In the genomic region with DNA sequence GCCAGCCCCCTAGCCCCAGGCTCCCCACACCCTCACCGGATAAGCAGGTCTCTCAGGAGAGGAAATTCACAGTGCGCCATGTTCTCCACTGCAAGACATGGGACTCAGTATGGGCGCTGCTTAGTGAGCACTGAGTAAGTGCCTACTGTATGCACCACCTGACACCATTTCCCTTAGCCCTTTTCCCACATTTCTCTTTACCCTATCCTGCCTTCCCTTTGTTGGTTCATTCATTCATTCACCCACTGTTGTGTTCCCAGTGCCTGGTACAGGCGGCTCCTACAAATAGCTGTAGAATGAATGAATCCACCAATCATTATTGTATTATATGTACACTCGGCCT, we compare ENCODE assay signal across 9 cellular contexts. TPM values are rescaled to one million over a fixed set of nuclear protein-coding genes. Genes with fewer than 3 reads are reported as not detected.
"Had no signal": no experiment of that assay in that cellular context is flagged by ENCODE, and none has a peak within 500 bp of the region (broad histone marks: within the 10 kb centered on the region; RNA-seq: fewer than 3 reads in every experiment).

No MANE protein-coding gene starts in this region.

- ATAC-seq: GM12878 had no signal

- H3K4me3 ChIP-seq: GM12878 had no signal

- DNase-seq: GDM1, GF-D8 had no signal

- FAIRE-seq: G401.6, GM12878, GM12891, GM12892, GM18507, GM19239 had no signal

RNA-seq across cellular contexts. Expression of gene SEPTIN12, which starts 10.1 kb away (rescaled TPM):
- total RNA-seq: G401, GM12878 had no signal
- polyA plus RNA-seq: GM12878 had no signal

RNA-seq across cellular contexts. Expression of gene SMIM22, which starts 17.1 kb away (rescaled TPM):
- total RNA-seq: G401, GM12878 had no signal

RNA-seq across cellular contexts. Expression of gene DNAAF8, which starts 43.7 kb away (rescaled TPM):
- total RNA-seq: G401 had no signal
